ENCODE assay signal across 26 cellular contexts in genomic region chr3:101642441-101642840, GRCh38.
"Had no signal": no experiment of that assay in that cellular context is flagged by ENCODE, and none has a peak within 500 bp of the region (broad histone marks: within the 10 kb centered on the region; RNA-seq: fewer than 3 reads in every experiment).

No MANE protein-coding gene starts in this region.

- H3K9me3 Mint-ChIP-seq: activated B cell treated with CpG ODN at 0.5 μM for 24 hours; activated naive CD4-positive, alpha-beta T cell treated with anti-CD3 and anti-CD28 coated beads, Interleukin-2, amount 10 ng/mL, durations not matched to agents 7 days and 5 days; activated naive CD8-positive, alpha-beta T cell treated with anti-CD3 and anti-CD28 coated beads, Interleukin-2, amount 50 U/mL, for 24 hours; stimulated activated memory B cell treated with anti-CD40 and anti-IgM and Interleukin-4, amounts not matched to agents 10 μg/mL and 1 μg/mL and 100 μg/mL, for 72 hours; stimulated activated naive CD8-positive, alpha-beta T cell treated with anti-CD3 and anti-CD28 coated beads, Interleukin-15, amount 100 ng/mL, for 72 hours had no signal

- H3K4me1 ChIP-seq: left lung, lower lobe of right lung, sigmoid colon, thyroid gland had no signal

- H3K36me3 ChIP-seq: left lung, ovary, sigmoid colon, thyroid gland, vagina had no signal

- H3K4me1 Mint-ChIP-seq: activated B cell treated with CpG ODN at 0.5 μM for 24 hours; stimulated activated memory B cell treated with anti-CD40 and anti-IgM and Interleukin-4, amounts not matched to agents 10 μg/mL and 1 μg/mL and 100 μg/mL, for 72 hours had no signal

- DNase-seq: activated B cell treated with CpG ODN at 0.5 μM for 24 hours; activated CD4-positive, alpha-beta T cell treated with anti-CD3 and anti-CD28 coated beads, Interleukin-2, amount 50 U/mL, for 1 hour; activated CD8-positive, alpha-beta memory T cell treated with anti-CD3 and anti-CD28 coated beads for 24 hours; activated effector memory CD4-positive, alpha-beta T cell treated with anti-CD3 and anti-CD28 coated beads, Interleukin-2, amount 50 U/mL, for 16 hours; activated naive CD4-positive, alpha-beta T cell treated with anti-CD3 and anti-CD28 coated beads, Interleukin-2, amount 10 ng/mL, durations not matched to agents 7 days and 5 days; activated naive CD8-positive, alpha-beta T cell treated with anti-CD3 and anti-CD28 coated beads, Interleukin-2, amount 50 U/mL, for 24 hours; amygdala; central memory CD4-positive, alpha-beta T cell; esophagus squamous epithelium; foreskin melanocyte; left lung; lower lobe of right lung; mesenchymal stem cell; ovary; retina; sigmoid colon; small intestine; stimulated activated CD4-positive, alpha-beta T cell treated with anti-CD3 and anti-CD28 coated beads, Interleukin-1b, Interleukin-23, amount 100 ng/mL, for 48 hours; stimulated activated CD4-positive, alpha-beta T cell treated with anti-CD3 and anti-CD28 coated beads, Interleukin-4, amount 100 ng/mL, for 4 hours; stimulated activated CD8-positive, alpha-beta memory T cell treated with anti-CD3 and anti-CD28 coated beads, Interleukin-4, amount 100 ng/mL, for 48 hours; stimulated activated naive CD8-positive, alpha-beta T cell treated with anti-CD3 and anti-CD28 coated beads, Interleukin-15, amount 100 ng/mL, for 72 hours; thyroid gland; upper lobe of left lung had no signal

- H3K9me3 ChIP-seq: esophagus squamous epithelium, left lung, lower lobe of right lung, ovary, sigmoid colon, thyroid gland, upper lobe of left lung, vagina had no signal

- H3K27me3 Mint-ChIP-seq: activated B cell treated with CpG ODN at 0.5 μM for 24 hours; activated naive CD4-positive, alpha-beta T cell treated with anti-CD3 and anti-CD28 coated beads, Interleukin-2, amount 10 ng/mL, durations not matched to agents 7 days and 5 days; activated naive CD8-positive, alpha-beta T cell treated with anti-CD3 and anti-CD28 coated beads, Interleukin-2, amount 50 U/mL, for 24 hours; progenitor cell of endocrine pancreas; stimulated activated memory B cell treated with anti-CD40 and anti-IgM and Interleukin-4, amounts not matched to agents 10 μg/mL and 1 μg/mL and 100 μg/mL, for 72 hours; stimulated activated naive CD8-positive, alpha-beta T cell treated with anti-CD3 and anti-CD28 coated beads, Interleukin-15, amount 100 ng/mL, for 72 hours had no signal

- ATAC-seq: activated naive CD8-positive, alpha-beta T cell treated with anti-CD3 and anti-CD28 coated beads, Interleukin-2, amount 50 U/mL, for 24 hours; left lung; lower lobe of right lung; stimulated activated memory B cell treated with anti-CD40 and anti-IgM and Interleukin-4, amounts not matched to agents 10 μg/mL and 1 μg/mL and 100 μg/mL, for 72 hours; stimulated activated naive CD8-positive, alpha-beta T cell treated with anti-CD3 and anti-CD28 coated beads, Interleukin-15, amount 100 ng/mL, for 72 hours had no signal

- H3K4me3 ChIP-seq: esophagus squamous epithelium, left lung, lower lobe of right lung, ovary, sigmoid colon, thyroid gland, upper lobe of left lung, vagina had no signal

- H3K27me3 ChIP-seq: esophagus squamous epithelium, left lung, ovary, sigmoid colon, thyroid gland, upper lobe of left lung, vagina had no signal

- H3K4me3 Mint-ChIP-seq: activated B cell treated with CpG ODN at 0.5 μM for 24 hours; activated naive CD4-positive, alpha-beta T cell treated with anti-CD3 and anti-CD28 coated beads, Interleukin-2, amount 10 ng/mL, durations not matched to agents 7 days and 5 days; activated naive CD8-positive, alpha-beta T cell treated with anti-CD3 and anti-CD28 coated beads, Interleukin-2, amount 50 U/mL, for 24 hours; stimulated activated memory B cell treated with anti-CD40 and anti-IgM and Interleukin-4, amounts not matched to agents 10 μg/mL and 1 μg/mL and 100 μg/mL, for 72 hours; stimulated activated naive CD8-positive, alpha-beta T cell treated with anti-CD3 and anti-CD28 coated beads, Interleukin-15, amount 100 ng/mL, for 72 hours had no signal

- H3K27ac ChIP-seq: esophagus squamous epithelium, left lung, lower lobe of right lung, ovary, sigmoid colon, thyroid gland, upper lobe of left lung, vagina had no signal

- H3K27ac Mint-ChIP-seq: activated B cell treated with CpG ODN at 0.5 μM for 24 hours; stimulated activated memory B cell treated with anti-CD40 and anti-IgM and Interleukin-4, amounts not matched to agents 10 μg/mL and 1 μg/mL and 100 μg/mL, for 72 hours had no signal
